Comparison of ENCODE assay signal across 8 cellular contexts in the genomic region with DNA sequence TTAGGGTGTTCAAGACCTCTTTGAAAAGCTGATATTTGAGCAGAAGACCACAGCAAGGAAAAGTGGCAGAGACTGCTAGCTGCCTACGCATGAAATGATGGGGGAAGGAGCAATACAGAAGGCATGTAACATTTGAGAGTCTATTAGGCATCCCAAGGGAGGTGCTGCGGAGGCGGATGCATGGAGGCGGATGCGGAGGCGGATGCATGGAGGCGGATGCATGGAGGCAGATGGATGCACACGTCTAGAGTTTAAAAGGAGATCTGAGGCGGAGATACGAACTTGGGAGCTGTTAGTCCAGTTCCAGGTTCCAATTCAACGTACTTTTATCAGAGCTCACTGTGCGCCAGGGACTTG. TPM values are rescaled to one million over a fixed set of nuclear protein-coding genes. Genes with fewer than 3 reads are reported as not detected.
DNase-seq lines count a peak whose midpoint lies in the region; ATAC-seq and TF ChIP-seq lines count a peak whose summit lies in the region.

No MANE protein-coding gene starts in this region.

- peak; percentile 32 to 36 for DNase-seq in activated CD4-positive, alpha-beta T cell treated with anti-CD3 and anti-CD28 coated beads for 4 hours
- DNase-seq in activated CD4-positive, alpha-beta T cell treated with anti-CD3 and anti-CD28 coated beads for 1 hour: no peak
- DNase-seq in NCI-H748 treated with DMSO at 0.1 percent for 48 hours (lab: John Stamatoyannopoulos, UW) (peak; percentile 39), ascending aorta (ENCODE audit: low spot score in 2 of 2) (no peak)

- peak overlapping the region; percentile 80 for H3K9ac ChIP-seq in skeletal muscle satellite cell (ENCODE audit: low read depth, low read length)

- H3K27me3 ChIP-seq in ascending aorta: no peaks in the 10 kb centered on the region
- H3K27me3 ChIP-seq in skeletal muscle satellite cell (ENCODE audit: control insufficient read depth, insufficient read depth, low read length): peaks cover 9% of the 10 kb centered on the region

- H3K4me1 ChIP-seq in ascending aorta (peaks cover 0 to 16% of the 10 kb centered on the region in 2 donors), skeletal muscle satellite cell (ENCODE audit: control insufficient read depth, insufficient read depth, low read length) (peaks cover 17% of the 10 kb centered on the region)

- H3K9me3 ChIP-seq in ascending aorta (no peaks in the 10 kb centered on the region), skeletal muscle satellite cell (replicated peaks; ENCODE audit: low read length) (no peaks in the 10 kb centered on the region)

- ATAC-seq in HG03103 (IDR thresholded peaks at IDR 0.05; ENCODE audit: low read depth, unreplicated experiment): peak; percentile 11
- no peak for ATAC-seq in HG02840 (IDR thresholded peaks at IDR 0.05; ENCODE audit: low FRiP score, unreplicated experiment)

- H3K4me3 ChIP-seq in ascending aorta (peak overlapping the region; percentile 80 to 96), iPS-11a (ENCODE audit: low read depth, low read length) (peak overlapping the region; percentile 91), skeletal muscle satellite cell (ENCODE audit: low read length) (peak overlapping the region; percentile 77)

- intact Hi-C loops in ascending aorta (cut with DNase I): loop anchor here (1.0 to 10.0 kb wide), 8 partner anchors 16 to 790 kb away; a partner anchor contains a TSS

- H3K36me3 ChIP-seq in ascending aorta (peaks cover 0 to 2% of the 10 kb centered on the region in 2 donors), skeletal muscle satellite cell (ENCODE audit: insufficient read depth, low read length) (peaks cover 2% of the 10 kb centered on the region)

- H3K4me2 ChIP-seq in skeletal muscle satellite cell (ENCODE audit: low read length): peak overlapping the region; percentile 93

- H3K27ac ChIP-seq in ascending aorta: peak overlapping the region; percentile 90 to 95

- no peak for TF ChIP-seq CTCF in ascending aorta (IDR thresholded peaks at IDR 0.05)

RNA-seq across cellular contexts. Expression of a gene that starts 0.8 kb away (rescaled TPM):
- 11.3 TPM for total RNA-seq in ascending aorta
- 15.0 and 19.9 TPM in 2 replicates for total RNA-seq in skeletal muscle satellite cell (2012; rRNA removed)

RNA-seq across cellular contexts. Expression of a gene that starts 15.7 kb away (rescaled TPM):
- total RNA-seq in ascending aorta: not detected
- total RNA-seq in skeletal muscle satellite cell (2012; rRNA removed): 4.3 and 7.9 TPM in 2 replicates

Comparison
In these comparisons a context has a peak if more than half of its experiments do, and no peak if none do; other contexts are left out.
1. DNase-seq: peak in activated CD4-positive, alpha-beta T cell treated with anti-CD3 and anti-CD28 coated beads for 4 hours (2 of 2) and NCI-H748 treated with DMSO at 0.1 percent for 48 hours (single experiment); none in activated CD4-positive, alpha-beta T cell treated with anti-CD3 and anti-CD28 coated beads for 1 hour (single experiment) and ascending aorta (0 of 2).
2. Peak in every context shown above with its lines, with median percentiles within 50 percentile points of each other: H3K4me3 ChIP-seq.